Comparison of ENCODE assay signal across 17 cellular contexts in the genomic region with DNA sequence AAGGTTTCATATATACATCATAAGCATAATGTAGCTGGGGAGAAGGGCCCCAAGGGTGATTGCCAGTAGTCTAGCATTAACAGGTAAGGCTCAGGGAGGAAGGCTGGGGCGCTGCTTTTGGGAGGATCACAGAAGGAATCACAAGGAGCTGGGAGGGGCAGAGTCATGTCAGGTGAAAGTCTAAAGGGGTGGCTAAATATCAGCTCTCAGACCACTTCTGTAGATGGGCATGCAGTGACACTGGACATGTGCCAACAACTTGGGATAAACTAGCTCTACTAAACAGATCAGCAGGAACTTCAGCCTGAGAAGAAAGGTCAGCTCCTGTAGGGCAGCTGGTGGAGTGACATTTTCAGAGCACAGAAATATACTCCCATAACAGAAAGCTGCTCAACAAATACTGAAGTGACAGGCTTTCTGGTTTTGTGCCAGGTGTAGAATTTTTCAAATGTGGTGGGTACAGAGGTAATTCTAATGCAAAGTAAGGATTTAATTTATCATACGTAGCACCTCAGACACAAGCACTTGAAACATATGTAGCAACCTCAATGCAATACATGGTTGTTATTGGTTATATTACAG.
DNase-seq lines count a peak whose midpoint lies in the region; ATAC-seq and TF ChIP-seq lines count a peak whose summit lies in the region.
"Had no signal": no experiment of that assay in that cellular context is flagged by ENCODE, and none has a peak within 500 bp of the region (broad histone marks: within the 10 kb centered on the region; RNA-seq: fewer than 3 reads in every experiment).

No MANE protein-coding gene starts in this region.

- H3K9me3 Mint-ChIP-seq in natural killer cell treated with Interleukin-12 subunit alpha and Interleukin-12 subunit beta and Interleukin-15 and Interleukin-18, amount 100 ng/mL, for 72 hours: peaks cover 2% of the 10 kb centered on the region
- peaks cover 0 to 3% of the 10 kb centered on the region in 2 donors for H3K9me3 Mint-ChIP-seq in natural killer cell
- H3K9me3 Mint-ChIP-seq: stimulated activated effector memory CD8-positive, alpha-beta T cell treated with anti-CD3 and anti-CD28 coated beads, Interleukin-12 subunit alpha, Interleukin-12 subunit beta, amount 100 ng/mL, for 72 hours had no signal

- peak in 1 of 2 donors; percentile 3 for ATAC-seq in natural killer cell treated with Interleukin-12 subunit alpha and Interleukin-12 subunit beta and Interleukin-15 and Interleukin-18, amount 100 ng/mL, for 72 hours
- no peak for ATAC-seq in natural killer cell
- no peak for ATAC-seq in GM18870 (IDR thresholded peaks at IDR 0.05; ENCODE audit: unreplicated experiment)

- peaks cover 5% of the 10 kb centered on the region for H3K9me3 ChIP-seq in KOPT-K1 (ENCODE audit: insufficient read depth, low read length, poor library complexity, severe bottlenecking)
- H3K9me3 ChIP-seq: prostate gland, uterus had no signal

- peak overlapping the region; percentile 98 for H3K27ac ChIP-seq in KOPT-K1 (ENCODE audit: low read depth, low read length, poor library complexity, severe bottlenecking)
- H3K27ac ChIP-seq: prostate gland, uterus, VCaP had no signal

- TF ChIP-seq CTCF in natural killer cell (IDR thresholded peaks at IDR 0.05): no peak

- H3K36me3 ChIP-seq in KOPT-K1 (ENCODE audit: insufficient read depth, low read length): no peaks in the 10 kb centered on the region
- H3K36me3 ChIP-seq: prostate gland, uterus had no signal

- intact Hi-C loops in natural killer cell (cut with micrococcal nuclease): no loop called here

- H3K4me1 Mint-ChIP-seq in natural killer cell treated with Interleukin-12 subunit alpha and Interleukin-12 subunit beta and Interleukin-15 and Interleukin-18, amount 100 ng/mL, for 72 hours (ENCODE audit: low read depth in 2 of 2): peaks cover 13 to 34% of the 10 kb centered on the region in 2 donors
- peaks cover 12 to 15% of the 10 kb centered on the region in 2 donors for H3K4me1 Mint-ChIP-seq in natural killer cell

- peaks cover 0 to 5% of the 10 kb centered on the region in 2 donors for H3K27me3 Mint-ChIP-seq in natural killer cell treated with Interleukin-12 subunit alpha and Interleukin-12 subunit beta and Interleukin-15 and Interleukin-18, amount 100 ng/mL, for 72 hours
- H3K27me3 Mint-ChIP-seq in natural killer cell (ENCODE audit: low read depth in 2 of 2): no peaks in the 10 kb centered on the region

- no peak for DNase-seq in natural killer cell treated with Interleukin-12 subunit alpha and Interleukin-12 subunit beta and Interleukin-15 and Interleukin-18, amount 100 ng/mL, for 72 hours (ENCODE audit: low spot score)
- DNase-seq in natural killer cell: no peak
- peak; percentile 72 for DNase-seq in NCI-H774 (lab: John Stamatoyannopoulos, UW)
- no peak for DNase-seq in activated T-cell treated with anti-CD3 and anti-CD28 coated beads, Interleukin-2, amount 50 U/mL, for 1 hour
- DNase-seq in midbrain (lab: John Stamatoyannopoulos, UW): no peak
- DNase-seq in T-helper 9 cell: no peak
- DNase-seq: activated T-cell treated with anti-CD3 and anti-CD28 coated beads, Interleukin-2, amount 50 U/mL, for 48 hours; anterior cingulate cortex; NCI-H1694; Right ventricle myocardium superior; stimulated activated CD4-positive, alpha-beta T cell treated with anti-CD3 and anti-CD28 coated beads, Interleukin-2, amount 100 ng/mL, for 24 hours; uterus had no signal

- no peaks in the 10 kb centered on the region for H3K36me3 Mint-ChIP-seq in natural killer cell treated with Interleukin-12 subunit alpha and Interleukin-12 subunit beta and Interleukin-15 and Interleukin-18, amount 100 ng/mL, for 72 hours
- no peaks in the 10 kb centered on the region for H3K36me3 Mint-ChIP-seq in natural killer cell
- H3K36me3 Mint-ChIP-seq: stimulated activated effector memory CD8-positive, alpha-beta T cell treated with anti-CD3 and anti-CD28 coated beads, Interleukin-12 subunit alpha, Interleukin-12 subunit beta, amount 100 ng/mL, for 72 hours had no signal

- peak overlapping the region; percentile 72 for H3K4me3 Mint-ChIP-seq in natural killer cell treated with Interleukin-12 subunit alpha and Interleukin-12 subunit beta and Interleukin-15 and Interleukin-18, amount 100 ng/mL, for 72 hours
- H3K4me3 Mint-ChIP-seq in natural killer cell: no peak overlapping the region
- H3K4me3 Mint-ChIP-seq: stimulated activated effector memory CD8-positive, alpha-beta T cell treated with anti-CD3 and anti-CD28 coated beads, Interleukin-12 subunit alpha, Interleukin-12 subunit beta, amount 100 ng/mL, for 72 hours had no signal

- H3K27ac Mint-ChIP-seq in natural killer cell treated with Interleukin-12 subunit alpha and Interleukin-12 subunit beta and Interleukin-15 and Interleukin-18, amount 100 ng/mL, for 72 hours: peak overlapping the region; percentile 73 to 76
- H3K27ac Mint-ChIP-seq in natural killer cell: no peak overlapping the region
- H3K27ac Mint-ChIP-seq: stimulated activated effector memory CD8-positive, alpha-beta T cell treated with anti-CD3 and anti-CD28 coated beads, Interleukin-12 subunit alpha, Interleukin-12 subunit beta, amount 100 ng/mL, for 72 hours had no signal

Comparison
In these comparisons a context has a peak if more than half of its experiments do, and no peak if none do; other contexts are left out.
1. H3K27ac Mint-ChIP-seq: peak in natural killer cell treated with Interleukin-12 subunit alpha and Interleukin-12 subunit beta and Interleukin-15 and Interleukin-18, amount 100 ng/mL, for 72 hours (2 of 2); none in natural killer cell (0 of 2).